ENCODE assay signal across 10 cellular contexts in the genomic region with DNA sequence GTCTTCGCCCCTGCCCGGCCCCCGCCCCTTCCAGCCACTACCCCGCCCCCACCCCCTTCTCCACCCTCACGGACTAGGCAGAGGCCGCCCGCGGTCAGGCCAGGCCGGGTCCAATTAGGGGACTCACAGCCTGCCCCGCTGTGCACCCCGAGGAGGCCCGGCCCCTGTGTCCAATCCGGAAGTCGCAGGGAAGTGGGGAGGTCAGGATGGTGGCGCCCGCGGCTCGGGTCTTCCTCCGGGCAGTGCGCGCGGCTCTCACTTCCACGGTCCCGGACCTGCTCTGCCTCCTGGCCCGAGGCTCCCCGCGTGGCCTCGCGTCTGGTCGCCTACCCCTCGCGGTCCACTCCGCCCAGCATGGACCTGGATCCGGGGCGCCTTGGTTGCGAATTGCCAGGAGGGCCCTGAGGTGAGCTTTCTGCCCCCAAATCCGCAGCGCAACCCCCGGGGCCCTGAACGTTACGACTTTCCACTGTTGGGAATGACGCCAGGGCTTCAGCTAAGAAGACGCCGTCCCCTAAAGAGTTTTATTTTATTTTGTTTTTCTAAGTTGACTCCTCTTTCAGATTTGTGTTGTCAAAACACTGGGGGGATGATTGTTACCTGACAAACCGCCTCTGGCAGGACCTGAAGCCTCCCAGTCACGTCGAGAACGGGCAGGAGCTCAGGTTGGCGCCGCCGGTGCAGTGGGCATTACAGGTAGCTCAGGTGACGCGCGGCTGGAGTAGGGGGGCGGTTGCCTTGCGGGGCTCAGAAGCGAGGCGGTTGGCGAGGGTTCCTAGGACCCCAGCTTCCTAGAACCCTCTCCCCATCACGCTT. TPM values are rescaled to one million over a fixed set of nuclear protein-coding genes. Genes with fewer than 3 reads are reported as not detected.
DNase-seq lines count a peak whose midpoint lies in the region; ATAC-seq, FAIRE-seq and TF ChIP-seq lines count a peak whose summit lies in the region.
"Had no signal": no experiment of that assay in that cellular context is flagged by ENCODE, and none has a peak within 500 bp of the region (broad histone marks: within the 10 kb centered on the region; RNA-seq: fewer than 3 reads in every experiment).

No MANE protein-coding gene starts in this region.

- H3K27me3 ChIP-seq in breast epithelium (peaks cover 0 to 3% of the 10 kb centered on the region in 2 donors), left lung (peaks cover 90 to 99% of the 10 kb centered on the region in 2 donors), aorta (ENCODE audit: control insufficient read depth in 1 of 2, insufficient read depth in 2 of 2, low read length in 1 of 2) (no peaks in the 10 kb centered on the region)

- peak overlapping the region; percentile 60 to 98 (median 75) for H3K4me3 ChIP-seq in breast epithelium
- H3K4me3 ChIP-seq in left lung, result peak overlapping the region; percentile 36 to 37
- peak overlapping the region; percentile 12 to 34 for H3K4me3 ChIP-seq in aorta (ENCODE audit: low read length in 2 of 2)

- no peak for TF ChIP-seq POLR2A in breast epithelium (IDR thresholded peaks at IDR 0.05)
- TF ChIP-seq POLR2A in GM12892 (IDR thresholded peaks at IDR 0.05; ENCODE audit: low read depth, low read length), result no peak

- no peak for DNase-seq in activated naive CD4-positive, alpha-beta T cell treated with anti-CD3 and anti-CD28 coated beads, Interleukin-2, amount 50 U/mL, for 72 hours (ENCODE audit: low spot score in 2 of 2)
- peak; percentile 48 to 76 for DNase-seq in breast epithelium (ENCODE audit: low spot score in 2 of 2)
- peak in 1 of 2 donors; percentile 87 for DNase-seq in left lung
- DNase-seq in aorta, result no peak
- DNase-seq in GM19238 (ENCODE audit: insufficient read length, low spot score), result no peak
- DNase-seq in GM12892 (ENCODE audit: insufficient read length), result no peak
- DNase-seq in cerebellum (ENCODE audit: low spot score), result no peak
- DNase-seq: amniotic stem cell had no signal

- H3K36me3 ChIP-seq in breast epithelium, result no peaks in the 10 kb centered on the region
- H3K36me3 ChIP-seq in left lung, result no peaks in the 10 kb centered on the region
- no peaks in the 10 kb centered on the region for H3K36me3 ChIP-seq in aorta (ENCODE audit: control insufficient read depth in 1 of 2, insufficient read depth in 2 of 2, low read length in 1 of 2)

- no peak for FAIRE-seq in GM12892 (lab: Jason Lieb, UNC)

- no peak for ATAC-seq in activated naive CD4-positive, alpha-beta T cell treated with anti-CD3 and anti-CD28 coated beads, Interleukin-2, amount 50 U/mL, for 72 hours
- ATAC-seq in left lung (peak; percentile 38), aorta (ENCODE audit: low FRiP score) (no peak)

- H3K27ac ChIP-seq in breast epithelium (peak overlapping the region; percentile 95 to 97), left lung (peak overlapping the region; percentile 76 to 88), aorta (ENCODE audit: low read depth in 1 of 2, low read length in 2 of 2) (no peak overlapping the region)

- no peak for TF ChIP-seq CTCF in breast epithelium (IDR thresholded peaks at IDR 0.05)
- no peak for TF ChIP-seq CTCF in left lung (IDR thresholded peaks at IDR 0.05)

- no peaks in the 10 kb centered on the region for H3K9me3 Mint-ChIP-seq in activated naive CD4-positive, alpha-beta T cell treated with anti-CD3 and anti-CD28 coated beads, Interleukin-2, amount 50 U/mL, for 24 hours
- H3K9me3 Mint-ChIP-seq in activated naive CD4-positive, alpha-beta T cell treated with anti-CD3 and anti-CD28 coated beads, Interleukin-2, amount 50 U/mL, for 72 hours, result no peaks in the 10 kb centered on the region

- 3 to 4% methylated on average over 56 to 60 of the region's 60 CpGs for WGBS in aorta, 2 donors

- no peak overlapping the region for H3K27ac Mint-ChIP-seq in activated naive CD4-positive, alpha-beta T cell treated with anti-CD3 and anti-CD28 coated beads, Interleukin-2, amount 50 U/mL, for 24 hours
- peak overlapping the region in 1 of 2 donors; percentile 91 for H3K27ac Mint-ChIP-seq in activated naive CD4-positive, alpha-beta T cell treated with anti-CD3 and anti-CD28 coated beads, Interleukin-2, amount 50 U/mL, for 72 hours

- H3K4me3 Mint-ChIP-seq in activated naive CD4-positive, alpha-beta T cell treated with anti-CD3 and anti-CD28 coated beads, Interleukin-2, amount 50 U/mL, for 24 hours, result peak overlapping the region; percentile 15

- H3K4me1 Mint-ChIP-seq in activated naive CD4-positive, alpha-beta T cell treated with anti-CD3 and anti-CD28 coated beads, Interleukin-2, amount 50 U/mL, for 24 hours, result peaks cover 20% of the 10 kb centered on the region

- peaks cover 41% of the 10 kb centered on the region for H3K27me3 Mint-ChIP-seq in activated naive CD4-positive, alpha-beta T cell treated with anti-CD3 and anti-CD28 coated beads, Interleukin-2, amount 50 U/mL, for 24 hours

- H3K9me3 ChIP-seq in breast epithelium (no peaks in the 10 kb centered on the region), left lung (no peaks in the 10 kb centered on the region), aorta (ENCODE audit: control insufficient read depth, low read length) (no peaks in the 10 kb centered on the region)

- H3K4me1 ChIP-seq in breast epithelium (no peaks in the 10 kb centered on the region), left lung (peaks cover 0 to 10% of the 10 kb centered on the region in 2 donors), aorta (ENCODE audit: control insufficient read depth in 1 of 2, insufficient read depth in 2 of 2, low read length in 2 of 2) (no peaks in the 10 kb centered on the region)

- intact Hi-C loops in breast epithelium (cut with DNase I; ENCODE audit: low total_unique reads), result loop anchor here (5.0 to 10.0 kb wide), 2 partner anchors 1410 to 1753 kb away; no protein-coding TSS in a partner anchor
- intact Hi-C loops in left lung (cut with DNase I), result loop anchor here in 1 of 2 donors (5.0 kb wide), 1 partner anchor 845 kb away; a partner anchor contains a TSS
- intact Hi-C loops in aorta (cut with DNase I), result no loop called here

- H3K36me3 Mint-ChIP-seq in activated naive CD4-positive, alpha-beta T cell treated with anti-CD3 and anti-CD28 coated beads, Interleukin-2, amount 50 U/mL, for 24 hours, result peaks cover 5% of the 10 kb centered on the region
- H3K36me3 Mint-ChIP-seq in activated naive CD4-positive, alpha-beta T cell treated with anti-CD3 and anti-CD28 coated beads, Interleukin-2, amount 50 U/mL, for 72 hours, result peaks cover 16 to 18% of the 10 kb centered on the region in 2 donors

RNA-seq across cellular contexts. Expression of a gene that starts 0.8 kb away (rescaled TPM):
- not detected for total RNA-seq in activated naive CD4-positive, alpha-beta T cell treated with anti-CD3 and anti-CD28 coated beads, Interleukin-2, amount 50 U/mL, for 72 hours
- total RNA-seq in breast epithelium, result 10 to 100 TPM; 19.2 to 69.4 (median 26.2) TPM
- 10 to 100 TPM; 32.4 to 60.6 TPM for total RNA-seq in left lung
- under 1 TPM in 1 of 2 donors, not detected in 1; 0.27 TPM for total RNA-seq in aorta
- polyA plus RNA-seq in aorta, result under 1 TPM in 1 of 2 donors, not detected in 1; 0.20 TPM
- not detected for polyA plus RNA-seq in GM12892 (2012; ENCODE audit: missing spikeins)
- 17.6 TPM for total RNA-seq in cerebellum
- total RNA-seq: pulmonary artery endothelial cell had no signal

Comparison
In these comparisons a context has a peak if more than half of its experiments do, and no peak if none do; other contexts are left out.
1. DNase-seq: peak in breast epithelium (2 of 2); none in activated naive CD4-positive, alpha-beta T cell treated with anti-CD3 and anti-CD28 coated beads, Interleukin-2, amount 50 U/mL, for 72 hours (0 of 2), aorta (0 of 2), GM19238 (single experiment), GM12892 (single experiment) and cerebellum (single experiment).
2. H3K27ac ChIP-seq: peak in breast epithelium (2 of 2) and left lung (2 of 2); none in aorta (0 of 2).
3. H3K4me3 ChIP-seq: peak in every context shown above with its lines; median percentile 75 in breast epithelium; 36 in left lung; 23 in aorta.
4. RNA of a gene that starts 0.8 kb away (total RNA-seq): 32.4 to 60.6 TPM in left lung, 19.2 to 69.4 TPM in breast epithelium and 17.6 TPM in cerebellum (single experiment); 0.27 TPM in aorta and not detected in activated naive CD4-positive, alpha-beta T cell treated with anti-CD3 and anti-CD28 coated beads, Interleukin-2, amount 50 U/mL, for 72 hours; every median in the first group is over 10 times any median in the second.